ENCODE assay signal across 12 cellular contexts in genomic region chr4:176363072-176363471, GRCh38. TPM values are rescaled to one million over a fixed set of nuclear protein-coding genes. Genes with fewer than 3 reads are reported as not detected.
A peak's percentile ranks its signal among the peaks of the same experiment; 100 is the strongest.
DNase-seq lines count a peak whose midpoint lies in the region; ATAC-seq and TF ChIP-seq lines count a peak whose summit lies in the region.
"Had no signal": no experiment of that assay in that cellular context is flagged by ENCODE, and none has a peak within 500 bp of the region (broad histone marks: within the 10 kb centered on the region; RNA-seq: fewer than 3 reads in every experiment).

No MANE protein-coding gene starts in this region.

- peak overlapping the region; percentile 42; the same call in 1 of the 2 replicates for H3K4me2 ChIP-seq in MM.1S (ENCODE audit: low read depth, low read length)
- H3K4me2 ChIP-seq in mammary epithelial cell (ENCODE audit: insufficient read depth, low read depth, low read length): no peak overlapping the region

- peaks cover 8% of the 10 kb centered on the region; the same call in 1 of the 2 replicates for H3F3A ChIP-seq in MM.1S (ENCODE audit: insufficient read depth, low read length)

- no peaks in the 10 kb centered on the region for H4K20me1 ChIP-seq in MM.1S (ENCODE audit: insufficient read depth, low read length)
- H4K20me1 ChIP-seq in mammary epithelial cell (ENCODE audit: insufficient read depth, low read length): no peaks in the 10 kb centered on the region

- H3K4me1 ChIP-seq in MM.1S (ENCODE audit: low read length) (peaks cover 18% of the 10 kb centered on the region), Peyer's patch (no peaks in the 10 kb centered on the region), mammary epithelial cell (ENCODE audit: insufficient read depth, low read length) (peaks cover 5% of the 10 kb centered on the region), gastroesophageal sphincter (no peaks in the 10 kb centered on the region), aorta (ENCODE audit: control insufficient read depth in 1 of 2, insufficient read depth in 2 of 2, low read length in 2 of 2) (no peaks in the 10 kb centered on the region)
- H3K4me1 ChIP-seq: body of pancreas, psoas muscle had no signal

- no peaks in the 10 kb centered on the region for H3K9me2 ChIP-seq in MM.1S (replicated peaks; ENCODE audit: insufficient read depth, low read length)

- DNase-seq in MM.1S (peak; percentile 43), Peyer's patch (no peak), mammary epithelial cell (no peak), aorta (no peak)
- DNase-seq: body of pancreas; effector memory CD8-positive, alpha-beta T cell; kidney glomerular epithelial cell; psoas muscle had no signal

- H2AFZ ChIP-seq in MM.1S (ENCODE audit: low read length): peak overlapping the region; percentile 6; the same call in 1 of the 2 replicates
- H2AFZ ChIP-seq in mammary epithelial cell (ENCODE audit: low read depth, low read length): no peak overlapping the region

- intact Hi-C loops in mammary epithelial cell (cut with micrococcal nuclease): no loop called here
- intact Hi-C loops in aorta (cut with DNase I): no loop called here

- H3K36me3 ChIP-seq in MM.1S (replicated peaks; ENCODE audit: insufficient read depth, low read length) (no peaks in the 10 kb centered on the region), Peyer's patch (no peaks in the 10 kb centered on the region), mammary epithelial cell (ENCODE audit: insufficient read depth, low read length) (no peaks in the 10 kb centered on the region), gastroesophageal sphincter (no peaks in the 10 kb centered on the region), aorta (ENCODE audit: control insufficient read depth in 1 of 2, insufficient read depth in 2 of 2, low read length in 1 of 2) (no peaks in the 10 kb centered on the region)

- TF ChIP-seq POLR2A in Peyer's patch (IDR thresholded peaks at IDR 0.05) (no peak), gastroesophageal sphincter (IDR thresholded peaks at IDR 0.05) (no peak)

- in situ Hi-C loops in mammary epithelial cell (cut with MboI; ENCODE audit: low sequenced_read_pairs in 2 of 2): loop anchor here in 1 of 2 donors (25.0 kb wide), 1 partner anchor 674 kb away; no protein-coding TSS in a partner anchor

- ATAC-seq in GM18861 (IDR thresholded peaks at IDR 0.05; ENCODE audit: unreplicated experiment) (peak; percentile 77), GM21526 (IDR thresholded peaks at IDR 0.05; ENCODE audit: low FRiP score, unreplicated experiment) (peak; percentile 87), HG03039 (IDR thresholded peaks at IDR 0.05; ENCODE audit: unreplicated experiment) (peak; percentile 77), gastroesophageal sphincter (no peak), aorta (ENCODE audit: low FRiP score) (no peak)
- ATAC-seq: body of pancreas; effector memory CD8-positive, alpha-beta T cell; psoas muscle had no signal

- H3K9ac ChIP-seq in MM.1S (ENCODE audit: low read length) (no peak overlapping the region), mammary epithelial cell (ENCODE audit: insufficient read depth, low read length) (no peak overlapping the region)

- CTCF ChIA-PET in mammary epithelial cell (lab: Charles Lee; ENCODE audit: low non-redundant PET): no interaction called here

- H3K4me3 ChIP-seq in MM.1S (ENCODE audit: low read length) (no peak overlapping the region), Peyer's patch (no peak overlapping the region), mammary epithelial cell (replicated peaks in 1 of 3; ENCODE audit: insufficient read depth in 1 of 3, low read depth in 2 of 3, low read length in 3 of 3) (no peak overlapping the region), gastroesophageal sphincter (no peak overlapping the region), aorta (ENCODE audit: low read length in 2 of 2) (no peak overlapping the region)
- H3K4me3 ChIP-seq: body of pancreas, psoas muscle had no signal

- H3K27ac ChIP-seq in MM.1S (ENCODE audit: low read length) (peak overlapping the region; percentile 7; the same call in 1 of the 2 replicates), Peyer's patch (no peak overlapping the region), mammary epithelial cell (ENCODE audit: insufficient read depth, low read depth, low read length) (no peak overlapping the region), gastroesophageal sphincter (no peak overlapping the region), aorta (ENCODE audit: low read depth in 1 of 2, low read length in 2 of 2) (no peak overlapping the region)
- H3K27ac ChIP-seq: body of pancreas, psoas muscle had no signal

- H3K79me2 ChIP-seq in MM.1S (ENCODE audit: low read length) (no peaks in the 10 kb centered on the region), mammary epithelial cell (ENCODE audit: insufficient read depth, low read length) (no peaks in the 10 kb centered on the region)

- WGBS in mammary epithelial cell (ENCODE audit: low coverage, missing lambda C conversion rate): 14% methylated on average over 1 of the region's 1 CpG
- WGBS in gastroesophageal sphincter (ENCODE audit: low coverage in 1 of 2), 2 donors: 56 to 57% methylated on average over 1 of the region's 1 CpG
- 64 to 75% methylated on average over 1 of the region's 1 CpG for WGBS in aorta, 2 donors

- no peaks in the 10 kb centered on the region for H3K9me3 ChIP-seq in MM.1S (replicated peaks; ENCODE audit: insufficient read depth, low read length)
- no peaks in the 10 kb centered on the region for H3K9me3 ChIP-seq in Peyer's patch
- H3K9me3 ChIP-seq in mammary epithelial cell (replicated peaks; ENCODE audit: insufficient read depth, low read length): no peaks in the 10 kb centered on the region
- H3K9me3 ChIP-seq in gastroesophageal sphincter: peaks cover 0 to 12% (median 0%) of the 10 kb centered on the region in 3 donors
- H3K9me3 ChIP-seq in aorta (ENCODE audit: control insufficient read depth, low read length): no peaks in the 10 kb centered on the region
- H3K9me3 ChIP-seq: body of pancreas had no signal

- BruUV-seq in mammary epithelial cell (replicated peaks; lab: Mats Ljungman, UMichigan): no TSS peak

- TF ChIP-seq CTCF in MM.1S (IDR thresholded peaks at IDR 0.05; ENCODE audit: low read length) (no peak), Peyer's patch (IDR thresholded peaks at IDR 0.05) (no peak), mammary epithelial cell (conservative IDR thresholded peaks at IDR 0.05 in 1 of 2, IDR thresholded peaks at IDR 0.05 in 1 of 2; ENCODE audit: extremely low read depth in 1 of 2, insufficient read depth in 1 of 2, low read depth in 1 of 2, low read length in 2 of 2) (no peak), gastroesophageal sphincter (IDR thresholded peaks at IDR 0.05) (no peak)

- no peak for TF ChIP-seq EP300 in gastroesophageal sphincter (IDR thresholded peaks at IDR 0.05)

- H3K27me3 ChIP-seq in MM.1S (replicated peaks; ENCODE audit: insufficient read depth, low read length) (no peaks in the 10 kb centered on the region), Peyer's patch (no peaks in the 10 kb centered on the region), mammary epithelial cell (ENCODE audit: insufficient read depth, low read length) (no peaks in the 10 kb centered on the region), gastroesophageal sphincter (no peaks in the 10 kb centered on the region), aorta (ENCODE audit: control insufficient read depth in 1 of 2, insufficient read depth in 2 of 2, low read length in 1 of 2) (no peaks in the 10 kb centered on the region)
- H3K27me3 ChIP-seq: body of pancreas had no signal

- dilution Hi-C loops in mammary epithelial cell (cut with HindIII; ENCODE audit: low sequenced_read_pairs): no loop called here

RNA-seq across cellular contexts. Expression of gene SPCS3, which starts 43.3 kb away (rescaled TPM):
- total RNA-seq in Peyer's patch (10 to 100 TPM; 31.2 to 47.3 (median 38.3) TPM), mammary epithelial cell (100 to 1,000 TPM in 1 of 2 donors, 10 to 100 TPM in 1; 88.2 to 142 TPM), gastroesophageal sphincter (10 to 100 TPM; 32.6 to 73.1 (median 57.5) TPM), aorta (100 to 1,000 TPM; 124 to 168 TPM)
- polyA plus RNA-seq in mammary epithelial cell (36.0 TPM), aorta (10 to 100 TPM; 25.2 to 28.2 TPM)
- polyA minus RNA-seq in mammary epithelial cell: 18.2 TPM

Comparison
In these comparisons a context has a peak if more than half of its experiments do, and no peak if none do; other contexts are left out.
1. ATAC-seq: peak in GM18861 (single experiment), GM21526 (single experiment) and HG03039 (single experiment); none in gastroesophageal sphincter (single experiment) and aorta (single experiment).